11 cellular contexts compared by ENCODE assay signal in the genomic region with DNA sequence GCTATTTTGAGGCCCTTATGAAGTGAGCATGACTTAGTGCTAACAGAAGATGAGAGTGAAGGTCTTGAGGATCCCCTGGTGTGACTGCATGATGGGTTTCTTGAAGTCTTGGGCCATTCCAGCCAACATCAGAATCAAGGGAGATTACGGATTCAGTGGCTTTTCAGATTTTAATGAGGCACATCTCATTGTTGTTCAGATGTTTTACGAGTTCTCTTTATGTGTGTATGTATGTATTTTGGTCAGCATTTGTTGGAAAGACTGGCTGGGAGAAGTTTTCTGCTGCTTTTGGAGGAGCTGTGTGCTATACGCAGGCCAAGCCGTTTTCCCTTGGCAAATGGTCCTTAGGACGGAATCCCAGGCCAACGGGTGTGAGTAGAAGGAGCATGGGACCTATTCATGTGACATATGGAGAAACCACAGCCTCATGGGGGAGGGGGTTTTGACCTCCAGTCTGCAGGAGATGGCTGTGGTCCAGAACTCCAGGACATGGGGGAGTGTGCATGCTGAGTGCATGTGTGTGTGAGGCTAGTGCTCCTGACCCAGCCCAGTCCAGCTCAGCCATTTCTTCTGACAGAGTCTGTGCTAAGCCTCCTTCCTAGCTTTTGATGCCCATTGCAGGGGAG. TPM values are rescaled to one million over a fixed set of nuclear protein-coding genes. Genes with fewer than 3 reads are reported as not detected.
A peak's percentile ranks its signal among the peaks of the same experiment; 100 is the strongest.
DNase-seq lines count a peak whose midpoint lies in the region; ATAC-seq and TF ChIP-seq lines count a peak whose summit lies in the region.
"Had no signal": no experiment of that assay in that cellular context is flagged by ENCODE, and none has a peak within 500 bp of the region (broad histone marks: within the 10 kb centered on the region; RNA-seq: fewer than 3 reads in every experiment).

No MANE protein-coding gene starts in this region.

- H3K4me1 ChIP-seq in heart right ventricle (peaks cover 25 to 68% (median 56%) of the 10 kb centered on the region in 9 donors), testis (peaks cover 16% of the 10 kb centered on the region)

- H3K4me1 Mint-ChIP-seq in activated T-cell treated with anti-CD3 and anti-CD28 coated beads, Interleukin-2, amount 50 U/mL, for 72 hours (ENCODE audit: low read depth) = peaks cover 92% of the 10 kb centered on the region
- peaks cover 51% of the 10 kb centered on the region for H3K4me1 Mint-ChIP-seq in activated T-helper 17 cell treated with anti-CD3 and anti-CD28 coated beads, Interleukin-2, amount 50 U/mL, for 72 hours

- TF ChIP-seq CTCF in heart right ventricle (IDR thresholded peaks at IDR 0.05) = no peak
- no peak for TF ChIP-seq CTCF in testis (IDR thresholded peaks at IDR 0.05)

- ATAC-seq in activated T-cell treated with anti-CD3 and anti-CD28 coated beads, Interleukin-2, amount 50 U/mL, for 72 hours (replicated peaks in 1 of 2) = no peak
- no peak for ATAC-seq in activated T-helper 17 cell treated with anti-CD3 and anti-CD28 coated beads, Interleukin-2, amount 50 U/mL, for 72 hours (replicated peaks)
- ATAC-seq in heart right ventricle = peak; percentile 31 to 72 (median 56)
- ATAC-seq in GM18498 (IDR thresholded peaks at IDR 0.05; ENCODE audit: unreplicated experiment) = no peak
- no peak for ATAC-seq in GM18867 (IDR thresholded peaks at IDR 0.05; ENCODE audit: unreplicated experiment)

- 41 to 50% methylated on average over 6 of the region's 6 CpGs for WGBS in heart right ventricle, 2 donors
- WGBS in testis, 2 donors = 56 to 76% methylated on average over 6 of the region's 6 CpGs

- intact Hi-C loops in heart right ventricle (cut with DNase I) = loop anchor here in 1 of 10 donors (5.0 kb wide), 1 partner anchor 54 kb away; no protein-coding TSS in a partner anchor
- intact Hi-C loops in testis (cut with DNase I; ENCODE audit: low total_unique reads) = no loop called here

- H3K36me3 Mint-ChIP-seq in activated T-cell treated with anti-CD3 and anti-CD28 coated beads, Interleukin-2, amount 50 U/mL, for 72 hours (ENCODE audit: insufficient read depth in 2 of 2) = peaks cover 2 to 5% of the 10 kb centered on the region in 2 donors
- peaks cover 50% of the 10 kb centered on the region for H3K36me3 Mint-ChIP-seq in activated T-helper 17 cell treated with anti-CD3 and anti-CD28 coated beads, Interleukin-2, amount 50 U/mL, for 72 hours (ENCODE audit: low read depth)

- no peak for DNase-seq in activated T-cell treated with anti-CD3 and anti-CD28 coated beads, Interleukin-2, amount 50 U/mL, for 72 hours
- DNase-seq in activated T-cell treated with anti-CD3 and anti-CD28 coated beads, Interleukin-2, amount 50 U/mL, for 48 hours = no peak
- DNase-seq in heart right ventricle (peak in 1 of 2 donors; percentile 53), testis (peak; percentile 34)
- no peak for DNase-seq in stimulated activated CD4-positive, alpha-beta T cell treated with anti-CD3 and anti-CD28 coated beads, Interleukin-2, amount 100 ng/mL, for 48 hours
- DNase-seq: activated CD4-positive, alpha-beta T cell treated with anti-CD3 and anti-CD28 coated beads, Interleukin-2, amount 50 U/mL, for 4 hours; NCI-H2171 had no signal

- H3K9me3 ChIP-seq in heart right ventricle = no peaks in the 10 kb centered on the region
- no peaks in the 10 kb centered on the region for H3K9me3 ChIP-seq in testis

- no peaks in the 10 kb centered on the region for H3K9me3 Mint-ChIP-seq in activated T-cell treated with anti-CD3 and anti-CD28 coated beads, Interleukin-2, amount 50 U/mL, for 72 hours
- H3K9me3 Mint-ChIP-seq in activated T-helper 17 cell treated with anti-CD3 and anti-CD28 coated beads, Interleukin-2, amount 50 U/mL, for 72 hours = no peaks in the 10 kb centered on the region

- peak overlapping the region in 2 of 10 donors; percentile 14 to 34 for H3K27ac ChIP-seq in heart right ventricle
- H3K27ac ChIP-seq in testis = no peak overlapping the region

- H3K36me3 ChIP-seq in heart right ventricle = peaks cover 0 to 33% (median 7%) of the 10 kb centered on the region in 9 donors
- no peaks in the 10 kb centered on the region for H3K36me3 ChIP-seq in testis (ENCODE audit: low read depth, missing control alignments)

- H3K4me3 ChIP-seq in heart right ventricle (no peak overlapping the region), testis (no peak overlapping the region)
- H3K4me3 ChIP-seq: skin epidermis had no signal

- H3K27ac Mint-ChIP-seq in activated T-cell treated with anti-CD3 and anti-CD28 coated beads, Interleukin-2, amount 50 U/mL, for 72 hours = peak overlapping the region; percentile 47
- H3K27ac Mint-ChIP-seq in activated T-helper 17 cell treated with anti-CD3 and anti-CD28 coated beads, Interleukin-2, amount 50 U/mL, for 72 hours = peak overlapping the region; percentile 76

- no peak for TF ChIP-seq POLR2A in testis (IDR thresholded peaks at IDR 0.05)

- no peak overlapping the region for H3K4me3 Mint-ChIP-seq in activated T-cell treated with anti-CD3 and anti-CD28 coated beads, Interleukin-2, amount 50 U/mL, for 72 hours
- H3K4me3 Mint-ChIP-seq in activated T-helper 17 cell treated with anti-CD3 and anti-CD28 coated beads, Interleukin-2, amount 50 U/mL, for 72 hours = no peak overlapping the region

- no peaks in the 10 kb centered on the region for H3K27me3 Mint-ChIP-seq in activated T-cell treated with anti-CD3 and anti-CD28 coated beads, Interleukin-2, amount 50 U/mL, for 72 hours (ENCODE audit: low read depth)
- no peaks in the 10 kb centered on the region for H3K27me3 Mint-ChIP-seq in activated T-helper 17 cell treated with anti-CD3 and anti-CD28 coated beads, Interleukin-2, amount 50 U/mL, for 72 hours

- H3K27me3 ChIP-seq in heart right ventricle = no peaks in the 10 kb centered on the region
- H3K27me3 ChIP-seq in testis = no peaks in the 10 kb centered on the region

RNA-seq across cellular contexts. Expression of gene CHMP4B, which starts 35.3 kb away (rescaled TPM):
- 100 to 1,000 TPM; 102 to 104 TPM for total RNA-seq in activated T-cell treated with anti-CD3 and anti-CD28 coated beads, Interleukin-2, amount 50 U/mL, for 72 hours
- total RNA-seq in activated T-helper 17 cell treated with anti-CD3 and anti-CD28 coated beads, Interleukin-2, amount 50 U/mL, for 72 hours = 10 to 100 TPM; 57.6 to 63.5 TPM
- total RNA-seq in heart right ventricle (100 to 1,000 TPM in 6 of 10 donors, 10 to 100 TPM in 4; 88.3 to 137 (median 103) TPM), testis (100 to 1,000 TPM in 1 of 2 donors, 10 to 100 TPM in 1; 98.3 to 102 TPM)
- polyA plus RNA-seq in heart right ventricle (100 to 1,000 TPM in 1 of 2 donors, 10 to 100 TPM in 1; 87.5 to 246 TPM), testis (ENCODE audit: insufficient read depth, low read depth, low replicate concordance) (114 TPM)

Comparison
In these comparisons a context has a peak if more than half of its experiments do, and no peak if none do; other contexts are left out.
1. ATAC-seq: peak in heart right ventricle (8 of 8); none in activated T-cell treated with anti-CD3 and anti-CD28 coated beads, Interleukin-2, amount 50 U/mL, for 72 hours (0 of 2), activated T-helper 17 cell treated with anti-CD3 and anti-CD28 coated beads, Interleukin-2, amount 50 U/mL, for 72 hours (single experiment), GM18498 (single experiment) and GM18867 (single experiment).